11 cellular contexts compared by ENCODE assay signal in genomic region chr5:10595305-10595677, GRCh38. TPM values are rescaled to one million over a fixed set of nuclear protein-coding genes. Genes with fewer than 3 reads are reported as not detected.
DNase-seq lines count a peak whose midpoint lies in the region; ATAC-seq, FAIRE-seq and TF ChIP-seq lines count a peak whose summit lies in the region.
"Had no signal": no experiment of that assay in that cellular context is flagged by ENCODE, and none has a peak within 500 bp of the region (broad histone marks: within the 10 kb centered on the region; RNA-seq: fewer than 3 reads in every experiment).

No MANE protein-coding gene starts in this region.

- H3K79me2 ChIP-seq in astrocyte (ENCODE audit: insufficient read depth, low read length) = peaks cover 2% of the 10 kb centered on the region

- H3K36me3 Mint-ChIP-seq in activated T-cell treated with anti-CD3 and anti-CD28 coated beads, Interleukin-2, amount 50 U/mL, for 4 hours (ENCODE audit: insufficient read depth) = peaks cover 1% of the 10 kb centered on the region
- H3K36me3 Mint-ChIP-seq in astrocyte (ENCODE audit: low read depth, unreplicated experiment) = peaks cover 2% of the 10 kb centered on the region

- H3K4me1 ChIP-seq in astrocyte (ENCODE audit: insufficient read depth, low read length) = peaks cover 29% of the 10 kb centered on the region
- H3K4me1 ChIP-seq in lung (ENCODE audit: control insufficient read depth in 2 of 2, insufficient read depth in 2 of 2, low read length in 2 of 2) = peaks cover 9 to 20% of the 10 kb centered on the region in 2 donors
- H3K4me1 ChIP-seq in uterus = peaks cover 0 to 9% of the 10 kb centered on the region in 2 donors

- peak overlapping the region; percentile 60 for H3K9ac ChIP-seq in astrocyte (ENCODE audit: low read length)

- peak overlapping the region; percentile 4 for H3K4me3 ChIP-seq in astrocyte (ENCODE audit: insufficient read depth, low read depth, low read length)
- no peak overlapping the region for H3K4me3 ChIP-seq in lung
- H3K4me3 ChIP-seq in uterus = peak overlapping the region in 1 of 2 donors; percentile 15

- H3K36me3 ChIP-seq in astrocyte (ENCODE audit: insufficient read depth, low read length) (no peaks in the 10 kb centered on the region), lung (ENCODE audit: control insufficient read depth in 2 of 2, insufficient read depth in 2 of 2, low read length in 2 of 2) (no peaks in the 10 kb centered on the region), uterus (no peaks in the 10 kb centered on the region)

- peak; percentile 3 to 16 for ATAC-seq in activated T-cell treated with anti-CD3 and anti-CD28 coated beads, Interleukin-2, amount 50 U/mL, for 4 hours
- ATAC-seq in lung (ENCODE audit: insufficient read depth, low FRiP score) (no peak), GM18505 (IDR thresholded peaks at IDR 0.05; ENCODE audit: unreplicated experiment) (no peak)

- H3K9me3 ChIP-seq in astrocyte (ENCODE audit: insufficient read depth, low read depth, low read length) = no peaks in the 10 kb centered on the region
- H3K9me3 ChIP-seq in lung (ENCODE audit: control insufficient read depth in 2 of 2, insufficient read depth in 1 of 2, low read length in 1 of 2) = no peaks in the 10 kb centered on the region
- no peaks in the 10 kb centered on the region for H3K9me3 ChIP-seq in uterus
- H3K9me3 ChIP-seq: Caco-2 had no signal

- H3K27ac Mint-ChIP-seq in astrocyte (ENCODE audit: unreplicated experiment) = peak overlapping the region; percentile 85

- H3K4me3 Mint-ChIP-seq in activated T-cell treated with anti-CD3 and anti-CD28 coated beads, Interleukin-2, amount 50 U/mL, for 4 hours = no peak overlapping the region
- no peak overlapping the region for H3K4me3 Mint-ChIP-seq in astrocyte (ENCODE audit: unreplicated experiment)

- 88 to 94% methylated on average over 6 of the region's 6 CpGs for WGBS in lung, 2 donors

- H3K27me3 ChIP-seq in astrocyte (ENCODE audit: insufficient read depth, low read length) (no peaks in the 10 kb centered on the region), lung (ENCODE audit: control insufficient read depth, insufficient read depth) (no peaks in the 10 kb centered on the region), uterus (no peaks in the 10 kb centered on the region)

- H3K27ac ChIP-seq in astrocyte (ENCODE audit: low read depth, low read length) (peak overlapping the region; percentile 66), lung (ENCODE audit: low read depth in 1 of 2, low read length in 1 of 2) (peak overlapping the region; percentile 66 to 80), uterus (peak overlapping the region; percentile 74 to 86)

- H3K4me1 Mint-ChIP-seq in activated T-cell treated with anti-CD3 and anti-CD28 coated beads, Interleukin-2, amount 50 U/mL, for 4 hours (ENCODE audit: low read depth) = peaks cover 35% of the 10 kb centered on the region
- H3K4me1 Mint-ChIP-seq in astrocyte (ENCODE audit: low read depth, unreplicated experiment) = peaks cover 64% of the 10 kb centered on the region

- FAIRE-seq in astrocyte (lab: Jason Lieb, UNC) = no peak

- H4K20me1 ChIP-seq in astrocyte (ENCODE audit: insufficient read depth, low read length) = no peaks in the 10 kb centered on the region

- H3K4me2 ChIP-seq in astrocyte (ENCODE audit: low read length) = peak overlapping the region; percentile 66

- intact Hi-C loops in uterus (cut with DNase I; ENCODE audit: low total_unique reads) = no loop called here

- TF ChIP-seq CTCF in astrocyte (IDR thresholded peaks at IDR 0.05; ENCODE audit: insufficient read depth, low read depth, low read length) (no peak), lung (IDR thresholded peaks at IDR 0.05; ENCODE audit: control extremely low read depth, extremely low read depth) (no peak), uterus (IDR thresholded peaks at IDR 0.05) (no peak)

- no peak for DNase-seq in activated T-cell treated with anti-CD3 and anti-CD28 coated beads, Interleukin-2, amount 50 U/mL, for 4 hours
- DNase-seq in activated T-cell treated with anti-CD3 and anti-CD28 coated beads for 4 hours (no peak), astrocyte (ENCODE audit: low read depth) (peak; percentile 15), lung (ENCODE audit: low spot score) (no peak), uterus (no peak), Ammon's horn (ENCODE audit: low spot score) (no peak), NCI-H510A treated with DMSO at 0.1 percent for 48 hours (lab: John Stamatoyannopoulos, UW) (no peak)
- DNase-seq: Caco-2; cerebellar nuclear complex; stimulated activated naive CD4-positive, alpha-beta T cell had no signal

- TF ChIP-seq POLR2A in uterus (IDR thresholded peaks at IDR 0.05) = no peak
- TF ChIP-seq POLR2A in GM18505 (IDR thresholded peaks at IDR 0.05; ENCODE audit: borderline replicate concordance, extremely low read depth, insufficient read depth, insufficient read length) = no peak

- H3K27me3 Mint-ChIP-seq in activated T-cell treated with anti-CD3 and anti-CD28 coated beads, Interleukin-2, amount 50 U/mL, for 4 hours (ENCODE audit: low read depth) = no peaks in the 10 kb centered on the region
- no peaks in the 10 kb centered on the region for H3K27me3 Mint-ChIP-seq in astrocyte (ENCODE audit: low read depth, unreplicated experiment)

- peaks cover 1% of the 10 kb centered on the region for H3K9me3 Mint-ChIP-seq in activated T-cell treated with anti-CD3 and anti-CD28 coated beads, Interleukin-2, amount 50 U/mL, for 4 hours
- peaks cover 6% of the 10 kb centered on the region for H3K9me3 Mint-ChIP-seq in astrocyte (ENCODE audit: unreplicated experiment)

- H2AFZ ChIP-seq in astrocyte (ENCODE audit: low read depth, low read length) = peak overlapping the region; percentile 13

RNA-seq across cellular contexts. Expression of gene ANKRD33B, which starts 31.4 kb away (rescaled TPM):
- total RNA-seq in activated T-cell treated with anti-CD3 and anti-CD28 coated beads, Interleukin-2, amount 50 U/mL, for 4 hours = 10 to 100 TPM in 1 of 3 donors, 1 to 10 TPM in 2; 7.7 to 20.2 (median 9.7) TPM
- total RNA-seq in astrocyte = 13.5 and 22.7 TPM in 2 replicates
- total RNA-seq in lung = 1 to 10 TPM; 2.2 to 6.3 TPM
- 1 to 10 TPM; 1.0 to 2.0 TPM for polyA plus RNA-seq in lung
- 10 to 100 TPM in 1 of 4 donors, 1 to 10 TPM in 3; 2.1 to 24.1 (median 7.6) TPM for total RNA-seq in uterus

Comparison
In these comparisons a context has a peak if more than half of its experiments do, and no peak if none do; other contexts are left out.
1. ATAC-seq: peak in activated T-cell treated with anti-CD3 and anti-CD28 coated beads, Interleukin-2, amount 50 U/mL, for 4 hours (2 of 2); none in lung (single experiment) and GM18505 (single experiment).
2. Peak in every context shown above with its lines, with median percentiles within 50 percentile points of each other: H3K27ac ChIP-seq.